Comparison of ENCODE assay signal across 12 cellular contexts in genomic region chr4:121998024-121998423, GRCh38.
A peak's percentile ranks its signal among the peaks of the same experiment; 100 is the strongest.
DNase-seq lines count a peak whose midpoint lies in the region; ATAC-seq and TF ChIP-seq lines count a peak whose summit lies in the region.
"Had no signal": no experiment of that assay in that cellular context is flagged by ENCODE, and none has a peak within 500 bp of the region (broad histone marks: within the 10 kb centered on the region; RNA-seq: fewer than 3 reads in every experiment).

No MANE protein-coding gene starts in this region.

- ATAC-seq in HG03175 (IDR thresholded peaks at IDR 0.05; ENCODE audit: unreplicated experiment) (no peak), GM21528 (IDR thresholded peaks at IDR 0.05; ENCODE audit: low FRiP score, unreplicated experiment) (no peak), GM21367 (IDR thresholded peaks at IDR 0.05; ENCODE audit: unreplicated experiment) (no peak)

- TF ChIP-seq CTCF in 22Rv1 (IDR thresholded peaks at IDR 0.05), result 0 out of 2 replicates have a peak, but pooled peaks have one; percentile 4
- TF ChIP-seq CTCF in epithelial cell of esophagus (IDR thresholded peaks at IDR 0.05; ENCODE audit: insufficient read depth, low read depth, low read length, missing control alignments), result peak; percentile 3

- H3K27ac ChIP-seq in 22Rv1, result no peak overlapping the region
- H3K27ac ChIP-seq: coronary artery had no signal

- DNase-seq in DMS53 treated with DMSO at 0.1 percent for 48 hours (lab: John Stamatoyannopoulos, UW; ENCODE audit: unreplicated experiment) (peak; percentile 13), NCI-H345 treated with DMSO at 0.1 percent for 48 hours (lab: John Stamatoyannopoulos, UW; ENCODE audit: unreplicated experiment) (peak; percentile 27), epithelial cell of esophagus (ENCODE audit: low read depth) (peak; percentile 20), T-helper 1 cell (no peak)
- DNase-seq: activated B cell treated with CpG ODN at 0.5 μM for 24 hours; activated gamma-delta T cell treated with Interleukin-2 at 50 U/mL for 16 hours; CD8-positive, alpha-beta memory T cell had no signal

- H3K4me3 ChIP-seq in epithelial cell of esophagus (ENCODE audit: low read length), result no peak overlapping the region
- H3K4me3 ChIP-seq: coronary artery had no signal

Comparison
In these comparisons a context has a peak if more than half of its experiments do, and no peak if none do; other contexts are left out.
1. DNase-seq: peak in DMS53 treated with DMSO at 0.1 percent for 48 hours (single experiment), NCI-H345 treated with DMSO at 0.1 percent for 48 hours (single experiment) and epithelial cell of esophagus (single experiment); none in T-helper 1 cell (0 of 5).